ENCODE assay signal across 23 cellular contexts in the genomic region with DNA sequence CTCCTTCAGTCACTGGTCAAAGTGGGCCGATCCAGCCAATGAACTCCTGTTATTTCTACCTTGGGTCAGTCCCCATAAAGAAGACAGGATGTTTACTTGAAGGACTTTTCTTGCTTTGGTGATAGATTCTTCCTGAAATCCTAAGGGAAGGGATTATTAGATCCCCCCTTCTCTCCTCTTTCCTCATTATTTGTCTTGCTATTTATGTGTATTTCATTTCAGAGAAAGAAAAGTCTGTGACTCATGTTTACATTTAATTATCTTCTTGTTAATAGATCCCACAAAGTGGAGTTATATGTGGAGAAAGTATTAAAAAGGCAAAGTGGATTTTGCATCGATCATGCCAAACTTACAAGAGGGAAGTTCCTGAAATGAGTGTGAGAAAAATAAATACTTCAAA.
DNase-seq lines count a peak whose midpoint lies in the region; ATAC-seq and TF ChIP-seq lines count a peak whose summit lies in the region.
"Had no signal": no experiment of that assay in that cellular context is flagged by ENCODE, and none has a peak within 500 bp of the region (broad histone marks: within the 10 kb centered on the region; RNA-seq: fewer than 3 reads in every experiment).

No MANE protein-coding gene starts in this region.

- H3K9me3 ChIP-seq in body of pancreas = no peaks in the 10 kb centered on the region

- no peaks in the 10 kb centered on the region for H3K36me3 Mint-ChIP-seq in neural crest cell (ENCODE audit: low read depth)
- H3K36me3 Mint-ChIP-seq: CD8-positive, alpha-beta memory T cell had no signal

- H3K27me3 Mint-ChIP-seq in neural crest cell (ENCODE audit: low read depth) = no peaks in the 10 kb centered on the region

- H3K27ac Mint-ChIP-seq in neural crest cell (ENCODE audit: unreplicated experiment) = peak overlapping the region; percentile 9
- H3K27ac Mint-ChIP-seq: B cell; CD8-positive, alpha-beta memory T cell; GM23338 had no signal

- ATAC-seq in body of pancreas (no peak), GM19324 (IDR thresholded peaks at IDR 0.05; ENCODE audit: low FRiP score, unreplicated experiment) (no peak)
- ATAC-seq: GM23338, K562 had no signal

- no peak overlapping the region for H3K4me3 ChIP-seq in dorsolateral prefrontal cortex
- H3K4me3 ChIP-seq in body of pancreas = no peak overlapping the region
- H3K4me3 ChIP-seq: GM23338, K562, SK-N-MC had no signal

- intact Hi-C loops in dorsolateral prefrontal cortex (cut with DNase I) (no loop called here), body of pancreas (cut with DNase I) (no loop called here)

- H3K36me3 ChIP-seq in body of pancreas (replicated peaks in 1 of 2; ENCODE audit: insufficient read depth in 1 of 2, low read depth in 2 of 2) = no peaks in the 10 kb centered on the region

- no peak for TF ChIP-seq POLR2A in body of pancreas (IDR thresholded peaks at IDR 0.05)

- no peaks in the 10 kb centered on the region for H3K27me3 ChIP-seq in dorsolateral prefrontal cortex
- H3K27me3 ChIP-seq in body of pancreas = no peaks in the 10 kb centered on the region

- no peak overlapping the region for H3K4me3 Mint-ChIP-seq in neural crest cell
- H3K4me3 Mint-ChIP-seq: B cell; CD8-positive, alpha-beta memory T cell; GM23338; H9 had no signal

- no peaks in the 10 kb centered on the region for H3K9me3 Mint-ChIP-seq in neural crest cell
- H3K9me3 Mint-ChIP-seq: CD8-positive, alpha-beta memory T cell; GM23338; H9 had no signal

- 62 to 71% methylated on average over 2 of the region's 2 CpGs for WGBS in body of pancreas, 2 donors

- DNase-seq in COLO829 (ENCODE audit: low spot score) (peak; percentile 28), M059J (ENCODE audit: low read depth) (peak; percentile 58), dorsolateral prefrontal cortex (no peak), neural crest cell (ENCODE audit: low read depth, low spot score) (no peak), body of pancreas (no peak), AG08395 (ENCODE audit: low spot score) (no peak)
- DNase-seq: Calu3; CD8-positive, alpha-beta memory T cell; H9; Kasumi-1; MV-4-11; NCI-H2029 treated with DMSO at 0.1 percent for 48 hours; NCI-H2171; NCI-H226; NCI-H510A treated with DMSO at 0.1 percent for 48 hours; NCI-H748 treated with DMSO at 0.1 percent for 48 hours; SIG-M5 had no signal

- H3K27ac ChIP-seq in dorsolateral prefrontal cortex = peak overlapping the region in 47 of 59 donors; percentile 4 to 90 (median 68)
- no peak overlapping the region for H3K27ac ChIP-seq in body of pancreas
- H3K27ac ChIP-seq: C4-2B, SK-N-MC had no signal

- no peaks in the 10 kb centered on the region for H3K4me1 ChIP-seq in body of pancreas

- H3K4me1 Mint-ChIP-seq in neural crest cell = peaks cover 31% of the 10 kb centered on the region
- H3K4me1 Mint-ChIP-seq: B cell; CD8-positive, alpha-beta memory T cell had no signal

- TF ChIP-seq CTCF in dorsolateral prefrontal cortex (IDR thresholded peaks at IDR 0.05 in 54 of 56, conservative IDR thresholded peaks at IDR 0.05 in 2 of 56; ENCODE audit: low read depth in 1 of 56, partially characterized antibody in 56 of 56) (no peak), neural crest cell (conservative IDR thresholded peaks at IDR 0.05) (no peak), body of pancreas (IDR thresholded peaks at IDR 0.05) (no peak)

Comparison
In these comparisons a context has a peak if more than half of its experiments do, and no peak if none do; other contexts are left out.
1. DNase-seq: peak in COLO829 (single experiment) and M059J (single experiment); none in dorsolateral prefrontal cortex (0 of 10), neural crest cell (single experiment), body of pancreas (0 of 4) and AG08395 (single experiment).
2. H3K27ac ChIP-seq: peak in dorsolateral prefrontal cortex (47 of 59); none in body of pancreas (0 of 4).